Comparison of ENCODE assay signal across 26 cellular contexts in the genomic region with DNA sequence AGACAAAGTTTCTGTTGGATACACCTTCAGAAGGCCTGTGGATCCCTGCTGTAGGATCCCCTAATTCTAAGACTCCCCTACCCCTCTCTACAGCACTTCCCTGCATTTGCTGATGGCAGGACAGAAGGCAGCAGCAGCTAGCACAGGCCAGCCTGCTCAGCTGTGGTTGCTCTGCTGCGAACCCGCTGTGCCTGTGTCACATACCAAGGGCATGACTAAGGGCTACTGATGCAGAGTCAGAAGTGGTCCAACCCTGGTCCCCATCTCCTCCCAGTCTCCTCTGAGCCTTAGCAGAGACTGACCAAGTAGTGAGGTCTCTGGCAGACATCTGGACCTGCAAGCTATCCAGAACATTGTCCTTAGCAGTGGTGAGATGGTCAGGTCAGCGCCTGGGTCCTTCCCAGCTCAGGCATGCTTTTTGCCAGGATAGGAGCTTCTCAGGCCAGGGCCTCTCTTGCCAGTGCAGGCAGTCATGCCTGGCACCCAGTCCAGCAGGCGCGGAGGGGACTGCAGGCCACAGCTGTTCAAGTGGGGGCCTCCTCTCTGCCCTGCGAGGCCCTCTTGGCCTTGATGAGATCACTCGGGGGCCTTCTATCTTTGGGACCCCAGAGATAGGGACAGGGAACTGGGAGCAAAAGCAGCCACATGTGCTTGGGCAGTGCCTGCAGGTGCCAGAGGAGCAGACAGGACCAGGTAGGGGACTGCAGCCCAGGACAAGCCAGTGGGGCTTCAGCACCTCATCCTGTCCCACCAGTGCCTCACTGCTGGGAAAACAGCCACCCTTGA.
DNase-seq lines count a peak whose midpoint lies in the region; ATAC-seq, FAIRE-seq and TF ChIP-seq lines count a peak whose summit lies in the region.
"Had no signal": no experiment of that assay in that cellular context is flagged by ENCODE, and none has a peak within 500 bp of the region (broad histone marks: within the 10 kb centered on the region; RNA-seq: fewer than 3 reads in every experiment).

No MANE protein-coding gene starts in this region.

- no peak overlapping the region for H3K4ac ChIP-seq in neuronal stem cell (ENCODE audit: low read length)

- no peak overlapping the region for H2BK15ac ChIP-seq in neuronal stem cell (ENCODE audit: low read length)

- no peaks in the 10 kb centered on the region for H3K36me3 Mint-ChIP-seq in stimulated activated memory B cell treated with anti-CD40 and anti-IgM and Interleukin-4, amounts not matched to agents 10 μg/mL and 1 μg/mL and 100 μg/mL, for 72 hours

- no peak overlapping the region for H4K8ac ChIP-seq in neuronal stem cell (ENCODE audit: low read depth, low read length)

- H2BK5ac ChIP-seq in neuronal stem cell (ENCODE audit: low read length) = no peak overlapping the region

- H3K79me2 ChIP-seq in PC-3 (ENCODE audit: low read length) = no peaks in the 10 kb centered on the region

- peaks cover 2% of the 10 kb centered on the region for H3K79me1 ChIP-seq in neuronal stem cell (ENCODE audit: low read depth, low read length)

- DNase-seq in H54 (ENCODE audit: insufficient read length, low spot score) (peak; percentile 26), PC-3 (peak; percentile 90), heart right ventricle (no peak), dorsolateral prefrontal cortex (no peak), neuronal stem cell (ENCODE audit: low spot score) (no peak), COLO668 (lab: John Stamatoyannopoulos, UW; ENCODE audit: unreplicated experiment) (no peak)
- DNase-seq: activated CD4-positive, CD25-positive, alpha-beta regulatory T cell; activated CD8-positive, alpha-beta T cell treated with anti-CD3 and anti-CD28 coated beads for 36 hours; activated gamma-delta T cell treated with Interleukin-2 at 50 U/mL for 16 hours; activated T-cell treated with anti-CD3 and anti-CD28 coated beads for 4 hours; amniotic stem cell; DND-41; NCI-H1105; NCI-H2029 treated with DMSO at 0.1 percent for 48 hours; NCI-H446; OCI-M1; stimulated activated CD4-positive, alpha-beta T cell treated with anti-CD3 and anti-CD28 coated beads, Interleukin-4, amount 100 ng/mL, for 1 hour; T-helper 9 cell had no signal

- H3K9me2 ChIP-seq in PC-3 (replicated peaks; ENCODE audit: low read length) = no peaks in the 10 kb centered on the region

- TF ChIP-seq CTCF in PC-3 (conservative IDR thresholded peaks at IDR 0.05; ENCODE audit: low read depth, low read length) (no peak), heart right ventricle (IDR thresholded peaks at IDR 0.05) (no peak), dorsolateral prefrontal cortex (IDR thresholded peaks at IDR 0.05 in 54 of 56, conservative IDR thresholded peaks at IDR 0.05 in 2 of 56; ENCODE audit: low read depth in 1 of 56, partially characterized antibody in 56 of 56) (no peak)

- no peak overlapping the region for H2AFZ ChIP-seq in PC-3 (ENCODE audit: low read length)
- H2AFZ ChIP-seq in neuronal stem cell (ENCODE audit: low read length) = no peak overlapping the region

- H3K4me2 ChIP-seq in PC-3 (ENCODE audit: low read length) (no peak overlapping the region), neuronal stem cell (ENCODE audit: insufficient read depth, low read length, poor library complexity, severe bottlenecking) (no peak overlapping the region)

- no peaks in the 10 kb centered on the region for H3K9me3 ChIP-seq in PC-3 (ENCODE audit: low read length)
- H3K9me3 ChIP-seq in heart right ventricle = peaks cover 0 to 8% (median 0%) of the 10 kb centered on the region in 11 donors
- peaks cover 0 to 41% of the 10 kb centered on the region in 2 donors for H3K9me3 ChIP-seq in neuronal stem cell (replicated peaks in 1 of 2; ENCODE audit: control insufficient read depth in 2 of 2, insufficient read depth in 1 of 2, low read depth in 1 of 2, low read length in 2 of 2)

- H3K4me1 ChIP-seq in PC-3 (ENCODE audit: insufficient read depth, low read length) (peaks cover 17% of the 10 kb centered on the region), heart right ventricle (peaks cover 0 to 32% (median 18%) of the 10 kb centered on the region in 9 donors), neuronal stem cell (ENCODE audit: control insufficient read depth in 2 of 2, insufficient read depth in 1 of 2, low read depth in 1 of 2, low read length in 2 of 2) (no peaks in the 10 kb centered on the region)
- H3K4me1 ChIP-seq: tibial nerve had no signal

- no peak overlapping the region for H2BK12ac ChIP-seq in neuronal stem cell (ENCODE audit: low read length)

- H3K27ac Mint-ChIP-seq in stimulated activated memory B cell treated with anti-CD40 and anti-IgM and Interleukin-4, amounts not matched to agents 10 μg/mL and 1 μg/mL and 100 μg/mL, for 72 hours = no peak overlapping the region
- H3K27ac Mint-ChIP-seq: activated CD8-positive, alpha-beta T cell treated with anti-CD3 and anti-CD28 coated beads for 36 hours; B cell; dendritic cell treated with granulocyte-macrophage colony-stimulating factor and Interleukin-4, amounts not matched to agents 40 ng/mL and 50 ng/mL, for 4 days; stimulated activated naive CD8-positive, alpha-beta T cell treated with anti-CD3 and anti-CD28 coated beads, Interleukin-15, Interleukin-2, amounts not matched to agents 100 ng/mL and 50 ng/mL, for 24 hours had no signal

- H3K9me3 Mint-ChIP-seq in stimulated activated memory B cell treated with anti-CD40 and anti-IgM and Interleukin-4, amounts not matched to agents 10 μg/mL and 1 μg/mL and 100 μg/mL, for 72 hours = peaks cover 5% of the 10 kb centered on the region

- no peaks in the 10 kb centered on the region for H4K20me1 ChIP-seq in PC-3 (ENCODE audit: low read length)

- H4K91ac ChIP-seq in neuronal stem cell (ENCODE audit: low read depth, low read length, poor library complexity) = no peak overlapping the region

- no peak overlapping the region for H3K4me3 ChIP-seq in PC-3 (ENCODE audit: low read length)
- no peak overlapping the region for H3K4me3 ChIP-seq in heart right ventricle
- no peak overlapping the region for H3K4me3 ChIP-seq in dorsolateral prefrontal cortex
- H3K4me3 ChIP-seq in neuronal stem cell (ENCODE audit: low read length in 2 of 2) = no peak overlapping the region
- H3K4me3 ChIP-seq: lung, tibial nerve had no signal

- no peaks in the 10 kb centered on the region for H3K36me3 ChIP-seq in PC-3 (ENCODE audit: low read depth, low read length)
- no peaks in the 10 kb centered on the region for H3K36me3 ChIP-seq in heart right ventricle
- H3K36me3 ChIP-seq in neuronal stem cell (replicated peaks in 1 of 2; ENCODE audit: control insufficient read depth in 2 of 2, insufficient read depth in 2 of 2, low read length in 2 of 2) = no peaks in the 10 kb centered on the region
- H3K36me3 ChIP-seq: tibial nerve had no signal

- no peak for FAIRE-seq in H54 (lab: Jason Lieb, UNC)
- FAIRE-seq: endothelial cell of umbilical vein had no signal

- H3K27me3 ChIP-seq in PC-3 (ENCODE audit: low read length) (no peaks in the 10 kb centered on the region), heart right ventricle (no peaks in the 10 kb centered on the region), dorsolateral prefrontal cortex (no peaks in the 10 kb centered on the region), neuronal stem cell (ENCODE audit: control insufficient read depth in 3 of 3, insufficient read depth in 3 of 3, low read depth in 1 of 3, low read length in 3 of 3) (no peaks in the 10 kb centered on the region)
- H3K27me3 ChIP-seq: tibial nerve had no signal

- WGBS in heart right ventricle, 2 donors = 58 to 77% methylated on average over 7 of the region's 7 CpGs
- no CpG with 5 or more reads among the region's 7 CpGs for WGBS in neuronal stem cell (ENCODE audit: extremely low coverage in 2 of 2, insufficient read length in 2 of 2, insufficient replicate concordance in 1 of 2), 2 donors

- H3F3A ChIP-seq in PC-3 (ENCODE audit: low read length, unreplicated experiment) = no peaks in the 10 kb centered on the region

- H3K23ac ChIP-seq in neuronal stem cell (ENCODE audit: low read depth, low read length, poor library complexity) = no peak overlapping the region

- CTCF ChIA-PET in PC-3 (lab: Charles Lee) = interaction anchor here (0.6 to 0.8 kb wide), 3 partner anchors 216 to 1566 kb away, joined by 3 to 4 read pairs (median 3); no protein-coding TSS in a partner anchor

- no peak overlapping the region for H3K4me3 Mint-ChIP-seq in stimulated activated memory B cell treated with anti-CD40 and anti-IgM and Interleukin-4, amounts not matched to agents 10 μg/mL and 1 μg/mL and 100 μg/mL, for 72 hours
- H3K4me3 Mint-ChIP-seq: activated CD8-positive, alpha-beta T cell treated with anti-CD3 and anti-CD28 coated beads for 36 hours; B cell; dendritic cell treated with granulocyte-macrophage colony-stimulating factor and Interleukin-4, amounts not matched to agents 40 ng/mL and 50 ng/mL, for 4 days; stimulated activated naive CD8-positive, alpha-beta T cell treated with anti-CD3 and anti-CD28 coated beads, Interleukin-15, Interleukin-2, amounts not matched to agents 100 ng/mL and 50 ng/mL, for 24 hours had no signal

- intact Hi-C loops in PC-3 (cut with micrococcal nuclease) = no loop called here
- intact Hi-C loops in heart right ventricle (cut with DNase I) = no loop called here
- intact Hi-C loops in dorsolateral prefrontal cortex (cut with DNase I) = no loop called here

- H3K27ac ChIP-seq in PC-3 (ENCODE audit: low read length) = no peak overlapping the region
- H3K27ac ChIP-seq in heart right ventricle = peak overlapping the region in 4 of 10 donors; percentile 36 to 55 (median 39)
- no peak overlapping the region for H3K27ac ChIP-seq in dorsolateral prefrontal cortex
- no peak overlapping the region for H3K27ac ChIP-seq in neuronal stem cell (replicated peaks; ENCODE audit: low read length)
- H3K27ac ChIP-seq: tibial nerve had no signal

- peak; percentile 85 for ATAC-seq in PC-3
- peak in 7 of 8 donors; percentile 40 to 73 (median 57) for ATAC-seq in heart right ventricle
- ATAC-seq in stimulated activated memory B cell treated with anti-CD40 and anti-IgM and Interleukin-4, amounts not matched to agents 10 μg/mL and 1 μg/mL and 100 μg/mL, for 72 hours = peak; percentile 10
- no peak for ATAC-seq in GM18909 (IDR thresholded peaks at IDR 0.05; ENCODE audit: poor library complexity, unreplicated experiment)
- ATAC-seq: activated CD8-positive, alpha-beta T cell treated with anti-CD3 and anti-CD28 coated beads for 36 hours had no signal

- no peak for TF ChIP-seq POLR2A in H54 (IDR thresholded peaks at IDR 0.05; ENCODE audit: low read depth, low read length)

- H2BK120ac ChIP-seq in neuronal stem cell (ENCODE audit: low read depth, low read length) = no peak overlapping the region

- POLR2A ChIA-PET in PC-3 (lab: Charles Lee; ENCODE audit: unreplicated experiment) = no interaction called here

- H2AK5ac ChIP-seq in neuronal stem cell (ENCODE audit: low read depth, low read length) = no peak overlapping the region

- H3K27me3 Mint-ChIP-seq in stimulated activated memory B cell treated with anti-CD40 and anti-IgM and Interleukin-4, amounts not matched to agents 10 μg/mL and 1 μg/mL and 100 μg/mL, for 72 hours = no peaks in the 10 kb centered on the region
- H3K27me3 Mint-ChIP-seq: activated CD8-positive, alpha-beta T cell treated with anti-CD3 and anti-CD28 coated beads for 36 hours; B cell; dendritic cell treated with granulocyte-macrophage colony-stimulating factor and Interleukin-4, amounts not matched to agents 40 ng/mL and 50 ng/mL, for 4 days; stimulated activated naive CD8-positive, alpha-beta T cell treated with anti-CD3 and anti-CD28 coated beads, Interleukin-15, Interleukin-2, amounts not matched to agents 100 ng/mL and 50 ng/mL, for 24 hours had no signal

- H3K18ac ChIP-seq in neuronal stem cell (ENCODE audit: low read length) = no peak overlapping the region

- H3K14ac ChIP-seq in neuronal stem cell (ENCODE audit: low read length) = no peak overlapping the region

- H3K9ac ChIP-seq in PC-3 (ENCODE audit: low read length) = no peak overlapping the region
- no peak overlapping the region for H3K9ac ChIP-seq in neuronal stem cell (ENCODE audit: low read depth, low read length, poor library complexity)

- no peaks in the 10 kb centered on the region for H3K4me1 Mint-ChIP-seq in stimulated activated memory B cell treated with anti-CD40 and anti-IgM and Interleukin-4, amounts not matched to agents 10 μg/mL and 1 μg/mL and 100 μg/mL, for 72 hours
- H3K4me1 Mint-ChIP-seq: B cell had no signal

- BruUV-seq in PC-3 (replicated peaks; lab: Mats Ljungman, UMichigan) = no TSS peak

Comparison
In these comparisons a context has a peak if more than half of its experiments do, and no peak if none do; other contexts are left out.
1. DNase-seq: peak in H54 (single experiment) and PC-3 (single experiment); none in heart right ventricle (0 of 2), dorsolateral prefrontal cortex (0 of 10), neuronal stem cell (single experiment) and COLO668 (single experiment).